Comparison of ENCODE assay signal across 8 cellular contexts in the genomic region with DNA sequence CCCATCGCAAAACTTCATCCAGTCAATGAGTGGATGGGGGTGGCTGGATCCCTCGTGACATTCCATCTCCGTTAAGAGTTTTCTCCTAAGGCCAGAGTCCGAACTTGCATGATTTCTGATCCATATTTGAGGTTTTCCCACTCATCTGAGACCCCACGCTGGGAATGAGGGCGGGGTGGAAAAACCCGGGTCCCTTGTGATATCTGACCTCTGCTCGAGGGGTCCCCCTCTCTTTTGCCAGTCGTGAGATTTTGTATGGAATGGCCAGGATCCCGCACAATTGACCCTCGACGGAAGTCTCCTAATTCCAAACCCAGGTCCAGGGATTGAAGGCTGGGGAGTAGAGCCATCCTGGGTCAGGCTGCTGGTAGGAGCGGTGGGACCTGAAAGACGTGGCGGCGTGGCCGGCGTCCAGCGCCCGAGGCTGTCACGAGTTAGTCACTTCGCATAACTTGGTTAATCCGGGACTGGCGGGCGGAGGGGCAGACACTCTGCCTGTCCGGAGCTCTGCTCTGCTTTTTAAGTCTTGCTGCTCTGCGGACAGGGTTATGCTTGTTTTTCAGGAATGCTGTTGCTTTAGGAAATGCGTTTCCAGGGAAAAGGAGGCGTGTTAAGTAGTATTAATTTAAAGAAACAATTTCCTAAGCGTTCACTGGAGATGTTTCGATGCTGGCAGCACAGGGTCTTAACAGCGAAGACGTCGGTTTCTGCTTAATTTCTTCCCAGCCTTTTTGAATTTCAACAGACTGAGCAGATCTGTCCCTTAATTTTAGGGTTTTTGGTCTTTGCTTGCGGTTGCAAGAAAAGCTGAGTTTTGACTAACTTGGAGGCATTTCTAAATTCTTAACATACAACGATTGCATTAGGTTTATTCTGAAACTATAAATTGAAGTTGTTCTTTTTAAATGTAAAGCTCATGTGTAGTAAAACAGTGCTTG. TPM values are rescaled to one million over a fixed set of nuclear protein-coding genes. Genes with fewer than 3 reads are reported as not detected.
A peak's percentile ranks its signal among the peaks of the same experiment; 100 is the strongest.
DNase-seq lines count a peak whose midpoint lies in the region; ATAC-seq and TF ChIP-seq lines count a peak whose summit lies in the region.

No MANE protein-coding gene starts in this region.

- no peaks in the 10 kb centered on the region for H3K9me3 ChIP-seq in iPS DF 6.9 (ENCODE audit: control insufficient read depth, insufficient read depth, low read length)

- CTCF ChIA-PET in T-cell (lab: Charles Lee) = interaction anchor here in 1 of 2 donors (0.8 to 1.2 kb wide), 4 partner anchors 10 to 612 kb away, joined by 3 to 4 read pairs (median 3); no protein-coding TSS in a partner anchor

- no peaks in the 10 kb centered on the region for H3K4me1 ChIP-seq in iPS DF 6.9 (ENCODE audit: control insufficient read depth, insufficient read depth, low read length)

- H3K36me3 Mint-ChIP-seq in T-cell (no peaks in the 10 kb centered on the region), brain (no peaks in the 10 kb centered on the region)

- intact Hi-C loops in sciatic nerve (cut with DNase I) = no loop called here

- peak overlapping the region; percentile 83 to 99 for H3K27ac Mint-ChIP-seq in T-cell
- peak overlapping the region; percentile 95 to 100 (median 98) for H3K27ac Mint-ChIP-seq in brain

- TF ChIP-seq CTCF in brain (conservative IDR thresholded peaks at IDR 0.05) = no peak

- no peaks in the 10 kb centered on the region for H3K27me3 ChIP-seq in iPS DF 6.9 (ENCODE audit: control insufficient read depth, insufficient read depth, low read length)

- peak overlapping the region; percentile 79 for H3K4me3 ChIP-seq in iPS DF 6.9 (ENCODE audit: low read length)

- ATAC-seq in HG03196 (IDR thresholded peaks at IDR 0.05; ENCODE audit: unreplicated experiment) (peak; percentile 41), T-cell (replicated peaks in 1 of 4) (no peak), sciatic nerve (peak; percentile 81), HG03521 (IDR thresholded peaks at IDR 0.05; ENCODE audit: unreplicated experiment) (no peak)

- peak; percentile 4 for DNase-seq in NCI-H2227 (lab: John Stamatoyannopoulos, UW; ENCODE audit: unreplicated experiment)
- no peak for DNase-seq in NCI-H2227 treated with DMSO at 0.1 percent for 48 hours (lab: John Stamatoyannopoulos, UW)
- DNase-seq in T-cell = peak in 8 of 34 experiments; percentile 5 to 26 (median 14)
- DNase-seq in iPS DF 6.9 (ENCODE audit: low read depth, low spot score) = peak; percentile 9
- peak; percentile 85 for DNase-seq in sciatic nerve (ENCODE audit: low spot score)

- POLR2A ChIA-PET in T-cell (lab: Charles Lee) = interaction anchor here in 1 of 2 donors (0.8 to 1.1 kb wide), 2 partner anchors 78 to 251 kb away, joined by 3 to 5 read pairs; a partner anchor contains a TSS

- H3K9me3 Mint-ChIP-seq in T-cell (no peaks in the 10 kb centered on the region), brain (no peaks in the 10 kb centered on the region)

- H3K4me3 Mint-ChIP-seq in T-cell (peak overlapping the region; percentile 92 to 95 (median 94)), brain (peak overlapping the region; percentile 96 to 99 (median 98))

- no peak overlapping the region for H3K27ac ChIP-seq in iPS DF 6.9 (ENCODE audit: low read length)

- H3K4me1 Mint-ChIP-seq in T-cell = peaks cover 60 to 61% (median 60%) of the 10 kb centered on the region in 3 donors
- peaks cover 63% of the 10 kb centered on the region for H3K4me1 Mint-ChIP-seq in brain

- WGBS in iPS DF 6.9 (ENCODE audit: insufficient coverage, insufficient read length) = no CpG with 5 or more reads among the region's 36 CpGs

- no peaks in the 10 kb centered on the region for H3K36me3 ChIP-seq in iPS DF 6.9 (ENCODE audit: control insufficient read depth, insufficient read depth, low read length)

- H3K27me3 Mint-ChIP-seq in T-cell (no peaks in the 10 kb centered on the region), brain (peaks cover 15% of the 10 kb centered on the region)

RNA-seq across cellular contexts. Expression of a gene that starts 1.0 kb away (rescaled TPM):
- total RNA-seq in T-cell = 10 to 100 TPM; 48.8 to 57.2 (median 52.7) TPM
- polyA plus RNA-seq in brain (ENCODE audit: insufficient read depth, low read depth, low replicate concordance) = 3.1 TPM
- total RNA-seq in sciatic nerve = 97.1 TPM

Comparison
In these comparisons a context has a peak if more than half of its experiments do, and no peak if none do; other contexts are left out.
1. ATAC-seq: peak in HG03196 (single experiment) and sciatic nerve (single experiment); none in T-cell (0 of 4) and HG03521 (single experiment).